ENCODE assay signal across 8 cellular contexts in genomic region chr9:96654450-96655197, GRCh38. TPM values are rescaled to one million over a fixed set of nuclear protein-coding genes. Genes with fewer than 3 reads are reported as not detected.
DNase-seq lines count a peak whose midpoint lies in the region; ATAC-seq and TF ChIP-seq lines count a peak whose summit lies in the region.

No MANE protein-coding gene starts in this region.

- peaks cover 9% of the 10 kb centered on the region for H3K4me1 Mint-ChIP-seq in T-helper 1 cell treated with Interleukin-12 subunit alpha and Interleukin-12 subunit beta and Interleukin-4 antibody, amounts not matched to agents 30 μg/mL and 1 μg/mL, for 36 hours (ENCODE audit: low read depth)
- H3K4me1 Mint-ChIP-seq in progenitor cell of endocrine pancreas (ENCODE audit: low read depth): peaks cover 4% of the 10 kb centered on the region

- no peaks in the 10 kb centered on the region for H3K9me3 Mint-ChIP-seq in T-helper 1 cell treated with Interleukin-12 subunit alpha and Interleukin-12 subunit beta and Interleukin-4 antibody, amounts not matched to agents 30 μg/mL and 1 μg/mL, for 36 hours
- H3K9me3 Mint-ChIP-seq in progenitor cell of endocrine pancreas (ENCODE audit: low read depth): no peaks in the 10 kb centered on the region

- peak overlapping the region; percentile 94 to 98 (median 96) for H3K27ac ChIP-seq in upper lobe of left lung

- H3K27me3 ChIP-seq in H7 (ENCODE audit: control insufficient read depth, insufficient read depth, low read length): no peaks in the 10 kb centered on the region; the same call in 1 of the 2 replicates
- H3K27me3 ChIP-seq in upper lobe of left lung: no peaks in the 10 kb centered on the region

- no peaks in the 10 kb centered on the region for H3K36me3 ChIP-seq in H7 (replicated peaks; ENCODE audit: control insufficient read depth, insufficient read depth, low read length)
- H3K36me3 ChIP-seq in upper lobe of left lung: peaks cover 7 to 22% (median 11%) of the 10 kb centered on the region in 4 donors

- 0% methylated on average over 4 to 18 of the region's 74 CpGs for WGBS in upper lobe of left lung, 2 donors

- peaks cover 13% of the 10 kb centered on the region for H3K27me3 Mint-ChIP-seq in T-helper 1 cell treated with Interleukin-12 subunit alpha and Interleukin-12 subunit beta and Interleukin-4 antibody, amounts not matched to agents 30 μg/mL and 1 μg/mL, for 36 hours (ENCODE audit: low read depth)
- peaks cover 12% of the 10 kb centered on the region for H3K27me3 Mint-ChIP-seq in progenitor cell of endocrine pancreas

- ATAC-seq in left ventricle myocardium superior (peak; percentile 93), upper lobe of left lung (ENCODE audit: low FRiP score in 2 of 2) (peak; percentile 88 to 93)

- peak in 2 of 4 donors; percentile 65 to 84 for TF ChIP-seq POLR2A in upper lobe of left lung (IDR thresholded peaks at IDR 0.05)

- H3K4me3 Mint-ChIP-seq in T-helper 1 cell treated with Interleukin-12 subunit alpha and Interleukin-12 subunit beta and Interleukin-4 antibody, amounts not matched to agents 30 μg/mL and 1 μg/mL, for 36 hours: peak overlapping the region; percentile 80
- peak overlapping the region; percentile 84 for H3K4me3 Mint-ChIP-seq in progenitor cell of endocrine pancreas (ENCODE audit: low read depth)

- H3K27ac Mint-ChIP-seq in T-helper 1 cell treated with Interleukin-12 subunit alpha and Interleukin-12 subunit beta and Interleukin-4 antibody, amounts not matched to agents 30 μg/mL and 1 μg/mL, for 36 hours: peak overlapping the region; percentile 81
- H3K27ac Mint-ChIP-seq in progenitor cell of endocrine pancreas: peak overlapping the region; percentile 95

- peak; percentile 68 for DNase-seq in ELF-1 (ENCODE audit: low read depth, low spot score)
- DNase-seq in H7: peak; percentile 93
- peak; percentile 31 for DNase-seq in NCI-H1092 (lab: John Stamatoyannopoulos, UW)
- DNase-seq in amygdala (lab: John Stamatoyannopoulos, UW): peak; percentile 6 to 85 (median 66)
- DNase-seq in left ventricle myocardium superior: peak; percentile 93
- peak; percentile 56 for DNase-seq in progenitor cell of endocrine pancreas (ENCODE audit: low spot score, unreplicated experiment)
- DNase-seq in upper lobe of left lung: peak; percentile 75 to 96

- intact Hi-C loops in left ventricle myocardium superior (cut with micrococcal nuclease): no loop called here

- peak in 1 of 4 donors; percentile 19 for TF ChIP-seq EP300 in upper lobe of left lung (IDR thresholded peaks at IDR 0.05)

- TF ChIP-seq CTCF in progenitor cell of endocrine pancreas (IDR thresholded peaks at IDR 0.05; ENCODE audit: unreplicated experiment) (peak; percentile 24), upper lobe of left lung (IDR thresholded peaks at IDR 0.05) (peak in 5 of 6 experiments; percentile 26 to 76 (median 50))

- H3K4me1 ChIP-seq in upper lobe of left lung: peaks cover 8 to 30% (median 13%) of the 10 kb centered on the region in 4 donors

- H3K9me3 ChIP-seq in upper lobe of left lung: no peaks in the 10 kb centered on the region

- no peaks in the 10 kb centered on the region for H3K36me3 Mint-ChIP-seq in T-helper 1 cell treated with Interleukin-12 subunit alpha and Interleukin-12 subunit beta and Interleukin-4 antibody, amounts not matched to agents 30 μg/mL and 1 μg/mL, for 36 hours (ENCODE audit: low read depth)
- H3K36me3 Mint-ChIP-seq in progenitor cell of endocrine pancreas (ENCODE audit: insufficient read depth): peaks cover 3% of the 10 kb centered on the region

- peak overlapping the region; percentile 69 for H3K4me3 ChIP-seq in H7 (ENCODE audit: insufficient read depth, low read depth, low read length)
- peak overlapping the region; percentile 38 to 71 (median 64) for H3K4me3 ChIP-seq in upper lobe of left lung

RNA-seq across cellular contexts. Expression of gene PRXL2C, which starts 0.5 kb away (rescaled TPM):
- 7.9 and 12.0 TPM in 2 replicates for total RNA-seq in H7 (2014; rRNA removed; shearing (Covaris generic))
- 24.5 TPM for total RNA-seq in left ventricle myocardium superior
- 4.8 and 6.2 TPM in 2 replicates for total RNA-seq in progenitor cell of endocrine pancreas
- 10 to 100 TPM in 4 of 6 donors, 1 to 10 TPM in 2; 3.8 to 32.7 (median 23.9) TPM for total RNA-seq in upper lobe of left lung

RNA-seq across cellular contexts. Expression of gene CDC14B, which starts 35.0 kb away (rescaled TPM):
- total RNA-seq in H7 (2014; rRNA removed; shearing (Covaris generic)): 38.5 and 47.9 TPM in 2 replicates
- total RNA-seq in left ventricle myocardium superior: 18.1 TPM
- 46.2 and 53.2 TPM in 2 replicates for total RNA-seq in progenitor cell of endocrine pancreas
- total RNA-seq in upper lobe of left lung: 10 to 100 TPM in 4 of 6 donors, 1 to 10 TPM in 2; 6.0 to 28.5 (median 12.7) TPM

Comparison
In these comparisons a context has a peak if more than half of its experiments do, and no peak if none do; other contexts are left out.
1. Peak in every context shown above with its lines: DNase-seq, ATAC-seq, H3K4me3 ChIP-seq and H3K27ac ChIP-seq.
2. DNase-seq: peak in every context shown above with its lines; median percentile 93 in H7; 93 in left ventricle myocardium superior; 86 in upper lobe of left lung; 68 in ELF-1; 66 in amygdala; 56 in progenitor cell of endocrine pancreas; 31 in NCI-H1092.